In the genomic region with DNA sequence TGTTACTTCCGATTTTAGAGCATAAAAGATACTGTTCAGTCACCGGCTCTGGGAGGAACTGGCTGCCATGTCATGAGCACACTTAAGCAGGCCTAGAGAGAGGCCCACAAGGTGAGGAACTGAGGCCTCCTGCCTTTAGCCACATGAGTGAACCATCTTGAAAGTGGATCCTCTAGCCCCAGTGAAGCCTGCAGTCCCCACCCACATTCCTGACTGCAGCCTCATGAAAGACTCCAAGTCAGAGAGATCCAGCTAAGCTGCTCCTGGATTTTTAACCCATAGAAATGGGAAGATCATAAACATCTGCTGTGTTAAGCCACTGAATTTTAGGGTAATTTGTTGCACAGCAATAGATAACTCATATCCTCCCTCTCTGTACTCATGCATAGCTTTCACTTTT, we compare ENCODE assay signal across 12 cellular contexts. TPM values are rescaled to one million over a fixed set of nuclear protein-coding genes. Genes with fewer than 3 reads are reported as not detected.
DNase-seq lines count a peak whose midpoint lies in the region.
"Had no signal": no experiment of that assay in that cellular context is flagged by ENCODE, and none has a peak within 500 bp of the region (broad histone marks: within the 10 kb centered on the region; RNA-seq: fewer than 3 reads in every experiment).

No MANE protein-coding gene starts in this region.

- H3K27me3 Mint-ChIP-seq in activated T-cell treated with anti-CD3 and anti-CD28 coated beads, Interleukin-2, amount 50 U/mL, for 24 hours: no peaks in the 10 kb centered on the region

- H3K4me3 Mint-ChIP-seq in activated T-cell treated with anti-CD3 and anti-CD28 coated beads, Interleukin-2, amount 50 U/mL, for 24 hours: no peak overlapping the region
- H3K4me3 Mint-ChIP-seq: activated T-cell treated with anti-CD3 and anti-CD28 coated beads, Interleukin-2, amount 50 U/mL, for 4 hours had no signal

- H3K4me1 Mint-ChIP-seq in activated T-cell treated with anti-CD3 and anti-CD28 coated beads, Interleukin-2, amount 50 U/mL, for 24 hours (ENCODE audit: low read depth): no peaks in the 10 kb centered on the region

- peak; percentile 32 for DNase-seq in GM04504 (ENCODE audit: low read depth)
- DNase-seq in RPMI7951 (ENCODE audit: low read depth): peak; percentile 62
- peak; percentile 5 for DNase-seq in fibroblast of the conjunctiva (ENCODE audit: low read depth)
- DNase-seq in skeletal muscle cell (ENCODE audit: low read depth): peak; percentile 21
- no peak for DNase-seq in posterior cingulate gyrus
- no peak for DNase-seq in HT-29 (ENCODE audit: low spot score)
- no peak for DNase-seq in activated T-cell treated with anti-CD3 and anti-CD28 coated beads, Interleukin-2, amount 50 U/mL, for 24 hours
- DNase-seq: activated T-cell treated with anti-CD3 and anti-CD28 coated beads, Interleukin-2, amount 50 U/mL, for 4 hours; head of caudate nucleus; left ventricle myocardium superior; NCI-H2171; testis had no signal

- no peaks in the 10 kb centered on the region for H3K9me3 Mint-ChIP-seq in activated T-cell treated with anti-CD3 and anti-CD28 coated beads, Interleukin-2, amount 50 U/mL, for 24 hours
- H3K9me3 Mint-ChIP-seq: activated T-cell treated with anti-CD3 and anti-CD28 coated beads, Interleukin-2, amount 50 U/mL, for 4 hours had no signal

- intact Hi-C loops in posterior cingulate gyrus (cut with DNase I): no loop called here

- H3K4me3 ChIP-seq in skeletal muscle cell (ENCODE audit: low read depth, low read length): no peak overlapping the region
- H3K4me3 ChIP-seq: testis had no signal

- no peaks in the 10 kb centered on the region for H3K36me3 Mint-ChIP-seq in activated T-cell treated with anti-CD3 and anti-CD28 coated beads, Interleukin-2, amount 50 U/mL, for 24 hours (ENCODE audit: low read depth)

- H3K27ac Mint-ChIP-seq in activated T-cell treated with anti-CD3 and anti-CD28 coated beads, Interleukin-2, amount 50 U/mL, for 24 hours: no peak overlapping the region

RNA-seq across cellular contexts. Expression of gene LIFR, which starts 55.6 kb away (rescaled TPM):
- total RNA-seq in RPMI7951 (2014; rRNA removed; shearing (Covaris generic)): 5.5 and 7.8 TPM in 2 replicates
- total RNA-seq in HT-29 (2014; rRNA removed; shearing (Covaris generic)): not detected in 2 replicates

Comparison
In these comparisons a context has a peak if more than half of its experiments do, and no peak if none do; other contexts are left out.
1. DNase-seq: peak in GM04504 (single experiment), RPMI7951 (single experiment), fibroblast of the conjunctiva (single experiment) and skeletal muscle cell (single experiment); none in posterior cingulate gyrus (0 of 10), HT-29 (single experiment) and activated T-cell treated with anti-CD3 and anti-CD28 coated beads, Interleukin-2, amount 50 U/mL, for 24 hours (single experiment).